Comparison of ENCODE assay signal across 8 cellular contexts in the genomic region with DNA sequence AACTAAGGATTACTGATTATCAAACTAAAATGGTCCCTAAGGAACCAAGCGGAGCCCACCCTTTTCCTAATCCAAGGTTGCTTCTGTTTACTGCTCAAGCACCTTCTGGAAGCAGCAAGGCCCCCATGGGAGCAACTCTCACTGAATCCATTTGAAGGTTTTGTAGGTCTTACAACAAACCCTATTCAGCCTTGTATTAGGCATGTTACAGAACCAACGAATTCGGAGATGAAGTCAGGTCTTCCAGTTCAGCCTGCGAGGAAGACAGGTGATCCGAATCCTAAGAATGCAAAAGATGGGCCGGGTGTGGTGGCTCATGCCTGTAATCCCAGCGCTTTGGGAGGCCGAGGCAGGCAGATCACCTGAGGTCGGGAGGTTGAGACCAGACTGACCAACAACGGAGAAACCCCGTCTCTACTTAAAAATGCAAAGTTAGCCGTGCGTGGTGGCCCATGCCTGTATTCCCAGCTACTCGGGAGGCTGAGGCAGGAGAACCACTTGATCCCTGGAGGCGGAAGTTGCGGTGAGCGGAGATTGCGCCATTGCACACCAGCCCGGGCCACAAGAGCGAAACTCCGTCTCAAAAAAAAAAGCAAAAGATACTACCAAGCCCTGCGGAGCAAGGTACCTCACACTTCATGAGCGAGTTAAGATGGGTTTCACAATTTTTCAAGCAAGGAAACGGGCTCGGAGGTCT. TPM values are rescaled to one million over a fixed set of nuclear protein-coding genes. Genes with fewer than 3 reads are reported as not detected.
A peak's percentile ranks its signal among the peaks of the same experiment; 100 is the strongest.
DNase-seq lines count a peak whose midpoint lies in the region; ATAC-seq, FAIRE-seq and TF ChIP-seq lines count a peak whose summit lies in the region.

No MANE protein-coding gene starts in this region.

- H3K4me2 ChIP-seq in A549: peak overlapping the region; percentile 96

- TF ChIP-seq EP300 in A549 (IDR thresholded peaks at IDR 0.05) (no peak), Ishikawa (IDR thresholded peaks at IDR 0.05; ENCODE audit: borderline replicate concordance) (no peak)

- no peaks in the 10 kb centered on the region for H3K36me3 ChIP-seq in mucosa of stomach (ENCODE audit: control insufficient read depth, insufficient read depth, low read length)

- H3K4me3 ChIP-seq in A549 (peak overlapping the region; percentile 78; the same call in 1 of the 3 replicates), coronary artery (peak overlapping the region; percentile 88), mucosa of stomach (ENCODE audit: low read length) (peak overlapping the region; percentile 82)

- no peak for DNase-seq in A549 (ENCODE audit: low read depth in 1 of 2, low spot score in 1 of 2)
- no peak for DNase-seq in coronary artery (ENCODE audit: low spot score)
- no peak for DNase-seq in NCI-H446 (lab: John Stamatoyannopoulos, UW)
- DNase-seq in H4 (ENCODE audit: low spot score): no peak
- DNase-seq in H54 (ENCODE audit: insufficient read length, low spot score): no peak

- TF ChIP-seq CTCF in A549 (IDR thresholded peaks at IDR 0.05): no peak
- no peak for TF ChIP-seq CTCF in coronary artery (IDR thresholded peaks at IDR 0.05)

- CTCF ChIA-PET in A549 (lab: Yijun Ruan, JAX): interaction anchor here (0.7 to 1.5 kb wide), 2 partner anchors 30 to 405 kb away, joined by 3 to 5 read pairs; no protein-coding TSS in a partner anchor

- WGBS in A549 (ENCODE audit: missing lambda C conversion rate): 95% methylated on average over 25 of the region's 25 CpGs

- peak overlapping the region; percentile 86 to 93; a peak in 5 of 6 replicates for H3K27ac ChIP-seq in A549
- H3K27ac ChIP-seq in coronary artery: peak overlapping the region; percentile 94 to 99

- H3K9ac ChIP-seq in mucosa of stomach (ENCODE audit: low read length): peak overlapping the region; percentile 90

- POLR2A ChIA-PET in A549 (lab: Yijun Ruan, JAX): no interaction called here

- FAIRE-seq in A549 (lab: Jason Lieb, UNC) (no peak), H54 (lab: Jason Lieb, UNC) (no peak)

- no peak for TF ChIP-seq POLR2A in A549 (IDR thresholded peaks at IDR 0.05; ENCODE audit: low read length)
- no peak for TF ChIP-seq POLR2A in H54 (IDR thresholded peaks at IDR 0.05; ENCODE audit: low read depth, low read length)

- no peaks in the 10 kb centered on the region for H3K27me3 ChIP-seq in mucosa of stomach (ENCODE audit: control insufficient read depth, insufficient read depth, low read length)

- no peak for TF ChIP-seq RAD21 in A549 (conservative IDR thresholded peaks at IDR 0.05 in 1 of 2, IDR thresholded peaks at IDR 0.05 in 1 of 2)
- TF ChIP-seq RAD21 in Ishikawa (IDR thresholded peaks at IDR 0.05; ENCODE audit: low read depth): no peak

- ATAC-seq in A549: no peak
- no peak for ATAC-seq in activated CD4-positive, CD25-positive, alpha-beta regulatory T cell treated with anti-CD3 and anti-CD28 coated beads, Interleukin-2, amount 50 U/mL, for 24 hours

- H3K9me3 ChIP-seq in A549 (no peaks in the 10 kb centered on the region), mucosa of stomach (ENCODE audit: control insufficient read depth, low read length) (no peaks in the 10 kb centered on the region)

- H3K4me1 ChIP-seq in A549 (peaks cover 6% of the 10 kb centered on the region; the same call in 1 of the 3 replicates), mucosa of stomach (ENCODE audit: control insufficient read depth, insufficient read depth, low read length) (peaks cover 7% of the 10 kb centered on the region)

TF ChIP-seq in A549, 52 proteins besides CTCF, POLR2A, EP300 and RAD21:
- TF ChIP-seq BHLHE40 (IDR thresholded peaks at IDR 0.05; ENCODE audit: low read depth, low read length) (no peak), SREBF2 (IDR thresholded peaks at IDR 0.05) (no peak), NR3C1 (IDR thresholded peaks at IDR 0.05) (no peak), EHF (CRISPR knock-in tag; IDR thresholded peaks at IDR 0.05) (no peak), KDM1A (IDR thresholded peaks at IDR 0.05; ENCODE audit: low read depth) (no peak), FOSL2 (IDR thresholded peaks at IDR 0.05) (no peak), FOSL2 (CRISPR knock-in tag; IDR thresholded peaks at IDR 0.05) (no peak), MAZ (IDR thresholded peaks at IDR 0.05; ENCODE audit: borderline replicate concordance, low read depth, low read length) (no peak), KDM5A (IDR thresholded peaks at IDR 0.05) (no peak), ZC3H11A (IDR thresholded peaks at IDR 0.05) (no peak), CEBPB (IDR thresholded peaks at IDR 0.05) (no peak)
- TF ChIP-seq, protein P1, sequence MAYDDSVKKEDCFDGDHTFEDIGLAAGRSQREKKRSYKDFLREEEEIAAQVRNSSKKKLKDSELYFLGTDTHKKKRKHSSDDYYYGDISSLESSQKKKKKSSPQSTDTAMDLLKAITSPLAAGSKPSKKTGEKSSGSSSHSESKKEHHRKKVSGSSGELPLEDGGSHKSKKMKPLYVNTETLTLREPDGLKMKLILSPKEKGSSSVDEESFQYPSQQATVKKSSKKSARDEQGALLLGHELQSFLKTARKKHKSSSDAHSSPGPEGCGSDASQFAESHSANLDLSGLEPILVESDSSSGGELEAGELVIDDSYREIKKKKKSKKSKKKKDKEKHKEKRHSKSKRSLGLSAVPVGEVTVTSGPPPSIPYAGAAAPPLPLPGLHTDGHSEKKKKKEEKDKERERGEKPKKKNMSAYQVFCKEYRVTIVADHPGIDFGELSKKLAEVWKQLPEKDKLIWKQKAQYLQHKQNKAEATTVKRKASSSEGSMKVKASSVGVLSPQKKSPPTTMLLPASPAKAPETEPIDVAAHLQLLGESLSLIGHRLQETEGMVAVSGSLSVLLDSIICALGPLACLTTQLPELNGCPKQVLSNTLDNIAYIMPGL (CRISPR knock-in tag; IDR thresholded peaks at IDR 0.05; ENCODE audit: borderline replicate concordance): no peak
TF ChIP-seq in A549: peak in this region for 0.

TF ChIP-seq in Ishikawa, 13 proteins besides CTCF, POLR2A, EP300 and RAD21:
- TF ChIP-seq CEBPB (IDR thresholded peaks at IDR 0.05) (peak; percentile 37), EGR1 (IDR thresholded peaks at IDR 0.05) (no peak)
- TF ChIP-seq, protein P2, sequence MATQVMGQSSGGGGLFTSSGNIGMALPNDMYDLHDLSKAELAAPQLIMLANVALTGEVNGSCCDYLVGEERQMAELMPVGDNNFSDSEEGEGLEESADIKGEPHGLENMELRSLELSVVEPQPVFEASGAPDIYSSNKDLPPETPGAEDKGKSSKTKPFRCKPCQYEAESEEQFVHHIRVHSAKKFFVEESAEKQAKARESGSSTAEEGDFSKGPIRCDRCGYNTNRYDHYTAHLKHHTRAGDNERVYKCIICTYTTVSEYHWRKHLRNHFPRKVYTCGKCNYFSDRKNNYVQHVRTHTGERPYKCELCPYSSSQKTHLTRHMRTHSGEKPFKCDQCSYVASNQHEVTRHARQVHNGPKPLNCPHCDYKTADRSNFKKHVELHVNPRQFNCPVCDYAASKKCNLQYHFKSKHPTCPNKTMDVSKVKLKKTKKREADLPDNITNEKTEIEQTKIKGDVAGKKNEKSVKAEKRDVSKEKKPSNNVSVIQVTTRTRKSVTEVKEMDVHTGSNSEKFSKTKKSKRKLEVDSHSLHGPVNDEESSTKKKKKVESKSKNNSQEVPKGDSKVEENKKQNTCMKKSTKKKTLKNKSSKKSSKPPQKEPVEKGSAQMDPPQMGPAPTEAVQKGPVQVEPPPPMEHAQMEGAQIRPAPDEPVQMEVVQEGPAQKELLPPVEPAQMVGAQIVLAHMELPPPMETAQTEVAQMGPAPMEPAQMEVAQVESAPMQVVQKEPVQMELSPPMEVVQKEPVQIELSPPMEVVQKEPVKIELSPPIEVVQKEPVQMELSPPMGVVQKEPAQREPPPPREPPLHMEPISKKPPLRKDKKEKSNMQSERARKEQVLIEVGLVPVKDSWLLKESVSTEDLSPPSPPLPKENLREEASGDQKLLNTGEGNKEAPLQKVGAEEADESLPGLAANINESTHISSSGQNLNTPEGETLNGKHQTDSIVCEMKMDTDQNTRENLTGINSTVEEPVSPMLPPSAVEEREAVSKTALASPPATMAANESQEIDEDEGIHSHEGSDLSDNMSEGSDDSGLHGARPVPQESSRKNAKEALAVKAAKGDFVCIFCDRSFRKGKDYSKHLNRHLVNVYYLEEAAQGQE (IDR thresholded peaks at IDR 0.05; ENCODE audit: low read depth): no peak

RNA-seq across cellular contexts. Expression of a gene that starts 0.7 kb away (rescaled TPM):
- not detected in 2 replicates for polyA plus RNA-seq in A549 (2011; rRNA removed)
- polyA plus RNA-seq in A549 (2012; cell fraction: cytosol; rRNA removed): 0.03 and 0.04 TPM in 2 replicates
- polyA plus RNA-seq in A549 (2012; cell fraction: nucleus; rRNA removed): 0.11 and 0.14 TPM in 2 replicates
- not detected in 3 replicates for polyA plus RNA-seq in A549 (2017; fragmentation: RNase III; extraction: RNeasy Plus Mini Kit Qiagen cat#74134 plus additional on column Dnase treatment)
- polyA minus RNA-seq in A549 (2011; rRNA and poly(A)+ RNA removed): not detected in 2 replicates
- total RNA-seq in H4 (2014; rRNA removed; shearing (Covaris generic)): not detected in 2 replicates

RNA-seq across cellular contexts. Expression of a gene that starts 0.9 kb away (rescaled TPM):
- 4.6 and 5.9 TPM in 2 replicates for polyA plus RNA-seq in A549 (2011; rRNA removed)
- 2.0 and 2.3 TPM in 2 replicates for polyA plus RNA-seq in A549 (2012; cell fraction: cytosol; rRNA removed)
- 2.3 and 4.4 TPM in 2 replicates for polyA plus RNA-seq in A549 (2012; cell fraction: nucleus; rRNA removed)
- polyA plus RNA-seq in A549 (2017; fragmentation: RNase III; extraction: RNeasy Plus Mini Kit Qiagen cat#74134 plus additional on column Dnase treatment): 2.6 to 3.6 TPM (median 3.4 TPM) in 3 replicates
- polyA minus RNA-seq in A549 (2011; rRNA and poly(A)+ RNA removed): 3.2 and 4.8 TPM in 2 replicates
- total RNA-seq in H4 (2014; rRNA removed; shearing (Covaris generic)): 3.3 and 8.1 TPM in 2 replicates
